1 cellular context compared by ENCODE assay signal in the genomic region with DNA sequence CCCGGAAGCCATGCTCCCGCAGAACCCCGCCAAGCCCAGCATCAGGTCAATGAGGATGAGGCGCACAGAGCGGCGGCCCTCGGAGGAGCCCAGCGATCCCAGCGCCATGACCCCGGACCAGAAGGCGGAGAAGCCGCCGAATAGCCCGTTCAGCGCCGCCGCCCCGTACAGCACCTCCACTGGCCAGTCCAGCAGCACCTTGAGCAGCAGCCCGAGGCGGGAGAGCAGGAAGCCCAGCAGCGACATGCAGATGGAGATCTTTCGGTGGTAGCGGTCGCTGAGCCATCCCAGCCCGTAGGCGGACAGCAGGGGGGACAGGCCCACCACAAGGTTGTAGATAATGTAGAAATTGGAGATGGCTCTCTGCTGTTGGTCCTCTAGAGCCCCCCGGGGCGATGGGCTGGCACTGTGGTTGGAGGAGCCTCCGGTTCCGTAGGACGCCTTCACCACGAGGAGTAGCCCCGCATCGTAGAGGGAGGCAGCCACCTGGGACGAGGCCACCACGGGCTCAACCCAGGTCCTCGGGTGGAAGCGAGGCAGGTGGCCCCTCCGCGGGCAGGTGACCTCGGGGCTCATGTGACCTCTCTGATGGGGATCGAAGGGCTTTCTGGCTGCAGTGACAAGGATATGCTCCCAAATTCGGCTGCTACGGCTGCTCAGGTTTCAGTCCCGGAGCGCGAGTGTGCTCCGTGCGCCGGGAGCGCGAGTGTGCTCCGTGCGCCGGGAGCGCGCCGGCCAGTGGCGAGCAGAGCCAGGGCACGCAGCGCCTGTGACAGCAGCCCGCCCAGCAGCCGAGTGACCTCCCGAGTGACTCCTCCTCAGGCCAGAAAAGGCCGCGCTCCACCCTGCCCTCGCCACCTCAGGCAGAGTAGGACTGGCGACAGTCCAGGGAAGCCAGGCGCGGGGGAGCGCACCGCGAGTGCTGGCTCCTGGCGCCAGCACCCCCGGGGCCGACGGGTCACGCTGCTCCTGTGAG.
TF ChIP-seq lines count a peak whose summit lies in the region.

A gene with protein sequence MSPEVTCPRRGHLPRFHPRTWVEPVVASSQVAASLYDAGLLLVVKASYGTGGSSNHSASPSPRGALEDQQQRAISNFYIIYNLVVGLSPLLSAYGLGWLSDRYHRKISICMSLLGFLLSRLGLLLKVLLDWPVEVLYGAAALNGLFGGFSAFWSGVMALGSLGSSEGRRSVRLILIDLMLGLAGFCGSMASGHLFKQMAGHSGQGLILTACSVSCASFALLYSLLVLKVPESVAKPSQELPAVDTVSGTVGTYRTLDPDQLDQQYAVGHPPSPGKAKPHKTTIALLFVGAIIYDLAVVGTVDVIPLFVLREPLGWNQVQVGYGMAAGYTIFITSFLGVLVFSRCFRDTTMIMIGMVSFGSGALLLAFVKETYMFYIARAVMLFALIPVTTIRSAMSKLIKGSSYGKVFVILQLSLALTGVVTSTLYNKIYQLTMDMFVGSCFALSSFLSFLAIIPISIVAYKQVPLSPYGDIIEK (minus strand): TSS at position 771 of the 976 bp plus-strand sequence. CDS start 195 bp downstream, at position 576.

TF ChIP-seq in A549, 52 proteins besides CTCF, POLR2A, EP300 and RAD21 (continued from another document):
- TF ChIP-seq, protein P1, sequence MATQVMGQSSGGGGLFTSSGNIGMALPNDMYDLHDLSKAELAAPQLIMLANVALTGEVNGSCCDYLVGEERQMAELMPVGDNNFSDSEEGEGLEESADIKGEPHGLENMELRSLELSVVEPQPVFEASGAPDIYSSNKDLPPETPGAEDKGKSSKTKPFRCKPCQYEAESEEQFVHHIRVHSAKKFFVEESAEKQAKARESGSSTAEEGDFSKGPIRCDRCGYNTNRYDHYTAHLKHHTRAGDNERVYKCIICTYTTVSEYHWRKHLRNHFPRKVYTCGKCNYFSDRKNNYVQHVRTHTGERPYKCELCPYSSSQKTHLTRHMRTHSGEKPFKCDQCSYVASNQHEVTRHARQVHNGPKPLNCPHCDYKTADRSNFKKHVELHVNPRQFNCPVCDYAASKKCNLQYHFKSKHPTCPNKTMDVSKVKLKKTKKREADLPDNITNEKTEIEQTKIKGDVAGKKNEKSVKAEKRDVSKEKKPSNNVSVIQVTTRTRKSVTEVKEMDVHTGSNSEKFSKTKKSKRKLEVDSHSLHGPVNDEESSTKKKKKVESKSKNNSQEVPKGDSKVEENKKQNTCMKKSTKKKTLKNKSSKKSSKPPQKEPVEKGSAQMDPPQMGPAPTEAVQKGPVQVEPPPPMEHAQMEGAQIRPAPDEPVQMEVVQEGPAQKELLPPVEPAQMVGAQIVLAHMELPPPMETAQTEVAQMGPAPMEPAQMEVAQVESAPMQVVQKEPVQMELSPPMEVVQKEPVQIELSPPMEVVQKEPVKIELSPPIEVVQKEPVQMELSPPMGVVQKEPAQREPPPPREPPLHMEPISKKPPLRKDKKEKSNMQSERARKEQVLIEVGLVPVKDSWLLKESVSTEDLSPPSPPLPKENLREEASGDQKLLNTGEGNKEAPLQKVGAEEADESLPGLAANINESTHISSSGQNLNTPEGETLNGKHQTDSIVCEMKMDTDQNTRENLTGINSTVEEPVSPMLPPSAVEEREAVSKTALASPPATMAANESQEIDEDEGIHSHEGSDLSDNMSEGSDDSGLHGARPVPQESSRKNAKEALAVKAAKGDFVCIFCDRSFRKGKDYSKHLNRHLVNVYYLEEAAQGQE (IDR thresholded peaks at IDR 0.05): no peak
